ENCODE assay signal across 8 cellular contexts in the genomic region with DNA sequence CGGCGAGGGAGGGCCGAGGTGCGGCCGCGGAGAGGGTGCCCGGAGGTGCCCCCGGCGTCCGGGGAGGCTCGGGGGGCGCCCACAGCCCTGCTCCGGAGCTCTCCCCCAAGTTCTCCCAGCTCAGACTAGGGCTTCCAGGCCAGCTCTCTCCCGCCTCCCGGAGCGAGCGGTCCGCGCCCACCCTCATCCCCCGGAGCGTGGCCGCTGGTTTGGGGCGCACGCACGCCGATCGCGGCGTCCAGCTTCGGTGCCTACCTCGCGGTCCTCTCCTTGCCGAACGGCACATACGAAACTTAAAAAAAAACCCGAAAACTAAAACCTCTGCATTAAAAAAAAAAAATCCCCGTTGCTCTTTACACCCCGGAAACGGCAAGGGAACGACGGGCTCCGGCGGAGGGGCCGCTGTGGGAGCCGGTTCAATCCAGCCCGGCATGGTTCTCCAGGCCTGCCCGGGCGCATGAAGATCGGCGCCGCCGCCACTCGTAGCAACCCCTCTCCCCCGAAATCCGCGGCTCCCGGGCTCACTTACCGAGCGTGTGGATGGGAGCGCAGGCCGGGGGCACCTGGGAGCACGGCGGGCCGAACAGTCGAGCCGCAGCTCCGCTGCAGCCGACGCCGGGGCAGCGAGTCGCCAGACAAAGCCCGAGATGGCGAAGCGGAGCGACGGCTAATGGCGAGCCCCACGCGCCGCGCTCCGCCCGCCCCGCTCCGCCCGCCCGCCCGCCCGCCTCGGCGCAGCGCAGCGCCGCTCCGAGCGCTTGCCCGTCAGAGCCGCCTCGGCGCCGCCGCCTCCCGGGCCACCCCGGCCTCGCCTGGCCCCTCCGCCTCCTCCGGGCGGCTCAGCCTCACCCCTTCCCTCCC. TPM values are rescaled to one million over a fixed set of nuclear protein-coding genes. Genes with fewer than 3 reads are reported as not detected.
A peak's percentile ranks its signal among the peaks of the same experiment; 100 is the strongest.
DNase-seq lines count a peak whose midpoint lies in the region; ATAC-seq and TF ChIP-seq lines count a peak whose summit lies in the region.

No MANE protein-coding gene starts in this region.

- H3K4me1 Mint-ChIP-seq in T-helper 17 cell (peaks cover 35% of the 10 kb centered on the region), brain (peaks cover 34% of the 10 kb centered on the region)

- H3K9me3 ChIP-seq in HUES48 (ENCODE audit: control insufficient read depth, insufficient read depth, low read length) (no peaks in the 10 kb centered on the region), T-helper 17 cell (ENCODE audit: control insufficient read depth, low read length, poor library complexity, severe bottlenecking) (no peaks in the 10 kb centered on the region), iPS-18a (ENCODE audit: control insufficient read depth, low read depth, low read length) (no peaks in the 10 kb centered on the region), skeletal muscle tissue (ENCODE audit: control insufficient read depth in 3 of 3, low read length in 3 of 3) (no peaks in the 10 kb centered on the region)

- 0 out of 2 replicates have a peak, but pooled peaks cover 6% of the 10 kb centered on the region for H3K27me3 ChIP-seq in HUES48 (ENCODE audit: control insufficient read depth, insufficient read depth, low read length)
- no peaks in the 10 kb centered on the region for H3K27me3 ChIP-seq in iPS-18a (ENCODE audit: control insufficient read depth, insufficient read depth, low read length)
- no peaks in the 10 kb centered on the region for H3K27me3 ChIP-seq in skeletal muscle tissue (ENCODE audit: control insufficient read depth in 3 of 3, insufficient read depth in 3 of 3, low read length in 3 of 3)

- H3K4me3 ChIP-seq in HUES48 (ENCODE audit: low read depth, low read length) = peak overlapping the region; percentile 87
- peak overlapping the region; percentile 79 for H3K4me3 ChIP-seq in iPS-18a (ENCODE audit: low read length)
- peak overlapping the region; percentile 81 to 91 (median 89) for H3K4me3 ChIP-seq in skeletal muscle tissue (ENCODE audit: low read length in 3 of 3)

- H3K27ac ChIP-seq in HUES48 (ENCODE audit: low read depth, low read length) (peak overlapping the region; percentile 95), iPS-18a (ENCODE audit: low read length) (peak overlapping the region; percentile 84), skeletal muscle tissue (ENCODE audit: low read depth, low read length) (peak overlapping the region; percentile 87)

- H3K9ac ChIP-seq in HUES48 (ENCODE audit: low read depth, low read length) = peak overlapping the region; percentile 95
- H3K9ac ChIP-seq in iPS-18a (ENCODE audit: low read length) = peak overlapping the region; percentile 93
- H3K9ac ChIP-seq in skeletal muscle tissue (ENCODE audit: low read depth in 1 of 3, low read length in 3 of 3) = peak overlapping the region; percentile 87 to 96 (median 90)

- TF ChIP-seq CTCF in GM10248 (IDR thresholded peaks at IDR 0.05; ENCODE audit: control extremely low read depth, extremely low read depth, low read depth, missing control alignments) = no peak
- TF ChIP-seq CTCF in brain (conservative IDR thresholded peaks at IDR 0.05) = peak in 1 of 2 experiments; percentile 13

- H3K36me3 ChIP-seq in HUES48 (ENCODE audit: control insufficient read depth, insufficient read depth, low read length) (peaks cover 25% of the 10 kb centered on the region), iPS-18a (ENCODE audit: control insufficient read depth, low read depth, low read length) (peaks cover 17% of the 10 kb centered on the region), skeletal muscle tissue (ENCODE audit: control insufficient read depth in 3 of 3, insufficient read depth in 3 of 3, low read length in 3 of 3) (peaks cover 17 to 20% (median 18%) of the 10 kb centered on the region in 3 donors)

- peaks cover 9% of the 10 kb centered on the region for H3K36me3 Mint-ChIP-seq in T-helper 17 cell (ENCODE audit: low read depth)
- H3K36me3 Mint-ChIP-seq in brain = peaks cover 21% of the 10 kb centered on the region

- peak; percentile 42 for ATAC-seq in T-helper 17 cell
- ATAC-seq in GM21717 (IDR thresholded peaks at IDR 0.05; ENCODE audit: unreplicated experiment) = no peak
- ATAC-seq in HG02623 (IDR thresholded peaks at IDR 0.05; ENCODE audit: unreplicated experiment) = no peak

- peak overlapping the region; percentile 99 for H3K4me3 Mint-ChIP-seq in T-helper 17 cell
- peak overlapping the region; percentile 88 to 96 (median 93) for H3K4me3 Mint-ChIP-seq in brain

- POLR2A ChIA-PET in GM10248 (lab: Yijun Ruan, JAX) = interaction anchor here (0.6 kb wide), 1 partner anchor 107 kb away, joined by 3 read pairs; no protein-coding TSS in a partner anchor

- DNase-seq in GM10248 (ENCODE audit: extremely low spot score) = peak; percentile 67
- peak; percentile 46 to 47 (median 47) for DNase-seq in T-helper 17 cell

- H3K27me3 Mint-ChIP-seq in T-helper 17 cell (no peaks in the 10 kb centered on the region), brain (peaks cover 13% of the 10 kb centered on the region)

- CTCF ChIA-PET in GM10248 (lab: Yijun Ruan, JAX) = interaction anchor here (0.6 to 15.0 kb wide), 13 partner anchors 9 to 303 kb away, joined by 3 to 234 read pairs (median 4); partner anchors contain the start of genes FAM171A2 and GRN

- peaks cover 0 to 8% (median 0%) of the 10 kb centered on the region in 5 experiments for H3K9me3 Mint-ChIP-seq in brain

- H3K4me1 ChIP-seq in HUES48 (ENCODE audit: control insufficient read depth, insufficient read depth, low read length) (peaks cover 16% of the 10 kb centered on the region), iPS-18a (ENCODE audit: control insufficient read depth, low read depth, low read length) (peaks cover 14% of the 10 kb centered on the region), skeletal muscle tissue (ENCODE audit: control insufficient read depth in 3 of 3, insufficient read depth in 3 of 3, low read length in 3 of 3) (peaks cover 42 to 50% (median 44%) of the 10 kb centered on the region in 3 donors)

- H3K27ac Mint-ChIP-seq in T-helper 17 cell (peak overlapping the region; percentile 93), brain (peak overlapping the region; percentile 96 to 99 (median 98))

RNA-seq across cellular contexts. Expression of gene UBTF, which starts 1.0 kb away (rescaled TPM):
- 100 to 1,000 TPM; 121 to 140 TPM for total RNA-seq in T-helper 17 cell
- 112 TPM for polyA plus RNA-seq in brain (ENCODE audit: insufficient read depth, low read depth, low replicate concordance)
- total RNA-seq in skeletal muscle tissue = 51.7 TPM

RNA-seq across cellular contexts. Expression of gene ATXN7L3, which starts 20.8 kb away (rescaled TPM):
- total RNA-seq in T-helper 17 cell (10 to 100 TPM; 97.1 to 97.5 TPM), skeletal muscle tissue (21.4 TPM)
- polyA plus RNA-seq in brain (ENCODE audit: insufficient read depth, low read depth, low replicate concordance) = 77.5 TPM

RNA-seq across cellular contexts. Expression of gene TMUB2, which starts 33.7 kb away (rescaled TPM):
- total RNA-seq in T-helper 17 cell (10 to 100 TPM; 52.2 to 53.1 TPM), skeletal muscle tissue (24.0 TPM)
- 63.5 TPM for polyA plus RNA-seq in brain (ENCODE audit: insufficient read depth, low read depth, low replicate concordance)

RNA-seq across cellular contexts. Expression of gene SLC4A1, which starts 47.5 kb away (rescaled TPM):
- total RNA-seq in T-helper 17 cell = not detected
- polyA plus RNA-seq in brain (ENCODE audit: insufficient read depth, low read depth, low replicate concordance) = 0.34 TPM
- total RNA-seq in skeletal muscle tissue = 47.0 TPM

RNA-seq across cellular contexts. Expression of gene ASB16, which starts 49.9 kb away (rescaled TPM):
- total RNA-seq in T-helper 17 cell (not detected), skeletal muscle tissue (4.7 TPM)
- 0.92 TPM for polyA plus RNA-seq in brain (ENCODE audit: insufficient read depth, low read depth, low replicate concordance)
